ENCODE assay signal across 8 cellular contexts in genomic region chr6:41073203-41073967, GRCh38.
DNase-seq lines count a peak whose midpoint lies in the region; ATAC-seq lines count a peak whose summit lies in the region.

No MANE protein-coding gene starts in this region.

- H3K27ac ChIP-seq in ACC112 (ENCODE audit: low read depth, low read length) = peak overlapping the region; percentile 93

- H3K79me2 ChIP-seq in ACC112 (ENCODE audit: control insufficient read depth, insufficient read depth, low read length, unreplicated experiment) = peaks cover 56% of the 10 kb centered on the region

- H3K27me3 ChIP-seq in ACC112 (ENCODE audit: insufficient read depth, low read length) = no peaks in the 10 kb centered on the region

- H2AFZ ChIP-seq in ACC112 (ENCODE audit: low read length, unreplicated experiment) = peak overlapping the region; percentile 83

- H3K4me1 ChIP-seq in ACC112 (ENCODE audit: control insufficient read depth, insufficient read depth, low read length, unreplicated experiment) = peaks cover 27% of the 10 kb centered on the region

- DNase-seq in NCI-H345 (lab: John Stamatoyannopoulos, UW) = peak; percentile 79
- peak; percentile 80 for DNase-seq in activated CD4-positive, CD25-positive, alpha-beta regulatory T cell treated with anti-CD3 and anti-CD28 coated beads, Interleukin-2, amount 50 U/mL, for 72 hours
- peak; percentile 86 for DNase-seq in cerebellar cortex (ENCODE audit: low spot score)
- peak; percentile 61 for DNase-seq in kidney glomerular epithelial cell (lab: John Stamatoyannopoulos, UW)
- DNase-seq in stimulated activated CD4-positive, alpha-beta T cell treated with anti-CD3 and anti-CD28 coated beads, Interleukin-15, amount 100 ng/mL, for 24 hours = peak; percentile 88

- 0 out of 2 replicates have a peak, but pooled peaks cover 2% of the 10 kb centered on the region for H3K36me3 ChIP-seq in ACC112 (ENCODE audit: insufficient read depth, low read length)

- H3K4me3 ChIP-seq in ACC112 (ENCODE audit: low read depth, low read length) = peak overlapping the region; percentile 78

- peak; percentile 24 for ATAC-seq in GM18861 (IDR thresholded peaks at IDR 0.05; ENCODE audit: unreplicated experiment)
- peak; percentile 24 for ATAC-seq in HG03108 (IDR thresholded peaks at IDR 0.05; ENCODE audit: unreplicated experiment)

Comparison
In these comparisons a context has a peak if more than half of its experiments do, and no peak if none do; other contexts are left out.
1. Peak in every context shown above with its lines: DNase-seq, ATAC-seq, H3K4me3 ChIP-seq and H3K27ac ChIP-seq.